ENCODE assay signal across 8 cellular contexts in genomic region chr22:35299717-35300497, GRCh38. TPM values are rescaled to one million over a fixed set of nuclear protein-coding genes. Genes with fewer than 3 reads are reported as not detected.
DNase-seq lines count a peak whose midpoint lies in the region; ATAC-seq and TF ChIP-seq lines count a peak whose summit lies in the region.

TOM1 (plus strand) TSS chr22:35299894; CDS start chr22:35299929, 35 bp downstream.

- peak within 1 kb of the TSS; percentile 92 for H3K4me3 ChIP-seq in PC-3 (ENCODE audit: low read length)
- peak within 1 kb of the TSS; percentile 67 for H3K4me3 ChIP-seq in mucosa of descending colon

- TF ChIP-seq EP300 in Ishikawa (IDR thresholded peaks at IDR 0.05; ENCODE audit: borderline replicate concordance): no peak; the same call in 1 of the 2 replicates

- TF ChIP-seq RAD21 in Ishikawa (IDR thresholded peaks at IDR 0.05; ENCODE audit: low read depth): no peak

- peak within 1 kb of the TSS; percentile 79 for H2AFZ ChIP-seq in PC-3 (ENCODE audit: low read length)

- no peak for TF ChIP-seq CTCF in PC-3 (conservative IDR thresholded peaks at IDR 0.05; ENCODE audit: low read depth, low read length)
- no peak for TF ChIP-seq CTCF in mucosa of descending colon (IDR thresholded peaks at IDR 0.05)

- no peaks in the 10 kb centered on the region for H3K27me3 ChIP-seq in PC-3 (ENCODE audit: low read length)

- no peaks in the 10 kb centered on the region for H3F3A ChIP-seq in PC-3 (ENCODE audit: low read length, unreplicated experiment)

- H3K9me2 ChIP-seq in PC-3 (replicated peaks; ENCODE audit: low read length): no peaks in the 10 kb centered on the region

- H3K27ac ChIP-seq in PC-3 (ENCODE audit: low read length): peak within 1 kb of the TSS; percentile 73
- peak within 1 kb of the TSS; percentile 78 for H3K27ac ChIP-seq in epithelial cell of prostate

- ATAC-seq in GM21576 (IDR thresholded peaks at IDR 0.05; ENCODE audit: unreplicated experiment): peak; percentile 93
- peak; percentile 94 for ATAC-seq in PC-3
- ATAC-seq in mucosa of descending colon: peak; percentile 95

- intact Hi-C loops in PC-3 (cut with micrococcal nuclease): no loop called here
- intact Hi-C loops in mucosa of descending colon (cut with DNase I, micrococcal nuclease): no loop called here

- no peaks in the 10 kb centered on the region; the same call in 1 of the 2 replicates for H3K36me3 ChIP-seq in PC-3 (ENCODE audit: low read depth, low read length)
- no peaks in the 10 kb centered on the region for H3K36me3 ChIP-seq in mucosa of descending colon (ENCODE audit: low read depth)

- CTCF ChIA-PET in PC-3 (lab: Charles Lee): no interaction called here

- DNase-seq in DMS 273 treated with DMSO at 0.1 percent for 48 hours (lab: John Stamatoyannopoulos, UW) (peak; percentile 89), PC-3 (peak; percentile 96), activated T-cell treated with anti-CD3 and anti-CD28 coated beads for 48 hours (ENCODE audit: low read depth) (peak; percentile 95), epithelial cell of prostate (ENCODE audit: low read depth, low spot score) (peak; percentile 88), mucosa of descending colon (peak; percentile 98 to 99 (median 98))
- DNase-seq in stimulated activated CD8-positive, alpha-beta memory T cell treated with anti-CD3 and anti-CD28 coated beads, Interleukin-4, amount 100 ng/mL, for 24 hours (ENCODE audit: low read depth): peak; percentile 97

- H3K9me3 ChIP-seq in PC-3 (ENCODE audit: low read length): no peaks in the 10 kb centered on the region
- no peaks in the 10 kb centered on the region for H3K9me3 ChIP-seq in mucosa of descending colon

- POLR2A ChIA-PET in PC-3 (lab: Charles Lee; ENCODE audit: unreplicated experiment): interaction anchor here (0.5 to 0.6 kb wide), 2 partner anchors 92 to 861 kb away, joined by 3 read pairs; partner anchors contain the start of gene APOL3

- no peaks in the 10 kb centered on the region for H4K20me1 ChIP-seq in PC-3 (ENCODE audit: low read length)

- BruUV-seq in PC-3 (replicated peaks; lab: Mats Ljungman, UMichigan): TSS peak; percentile 59

- peak within 1 kb of the TSS; percentile 74 for H3K9ac ChIP-seq in PC-3 (ENCODE audit: low read length)

- peaks cover 6% of the 10 kb centered on the region; the same call in 1 of the 2 replicates for H3K79me2 ChIP-seq in PC-3 (ENCODE audit: low read length)

- H3K4me2 ChIP-seq in PC-3 (ENCODE audit: low read length): peak within 1 kb of the TSS; percentile 87

- H3K4me1 ChIP-seq in PC-3 (ENCODE audit: insufficient read depth, low read length) (peaks cover 17% of the 10 kb centered on the region), mucosa of descending colon (ENCODE audit: low read depth) (peaks cover 11% of the 10 kb centered on the region)

TF ChIP-seq in Ishikawa, 13 proteins besides CTCF, POLR2A, EP300 and RAD21:
- TF ChIP-seq REST (IDR thresholded peaks at IDR 0.05; ENCODE audit: low read depth) (no peak), TAF1 (IDR thresholded peaks at IDR 0.05; ENCODE audit: low read depth) (peak; percentile 35), NFIC (IDR thresholded peaks at IDR 0.05) (peak; percentile 5; the same call in 1 of the 2 replicates), TEAD4 (IDR thresholded peaks at IDR 0.05) (peak; percentile 25; the same call in 1 of the 2 replicates), TCF12 (IDR thresholded peaks at IDR 0.05; ENCODE audit: low read depth) (peak; percentile 60), FOXM1 (IDR thresholded peaks at IDR 0.05; ENCODE audit: borderline replicate concordance, low read depth) (no peak), ZBTB7A (IDR thresholded peaks at IDR 0.05; ENCODE audit: low read depth) (no peak), EGR1 (IDR thresholded peaks at IDR 0.05) (peak; percentile 89), USF1 (IDR thresholded peaks at IDR 0.05) (peak; percentile 100), MAX (IDR thresholded peaks at IDR 0.05) (peak; percentile 59; the same call in 1 of the 2 replicates)

RNA-seq across cellular contexts. Expression of gene TOM1, which starts in this region (rescaled TPM):
- total RNA-seq in PC-3 (2014; rRNA removed) (17.5 and 19.0 TPM in 2 replicates), mucosa of descending colon (10 to 100 TPM; 59.8 to 74.7 (median 60.2) TPM)

Comparison
In these comparisons a context has a peak if more than half of its experiments do, and no peak if none do; other contexts are left out.
1. Peak in every context shown above with its lines: DNase-seq, ATAC-seq, H3K4me3 ChIP-seq and H3K27ac ChIP-seq.